ENCODE assay signal across 19 cellular contexts in the genomic region with DNA sequence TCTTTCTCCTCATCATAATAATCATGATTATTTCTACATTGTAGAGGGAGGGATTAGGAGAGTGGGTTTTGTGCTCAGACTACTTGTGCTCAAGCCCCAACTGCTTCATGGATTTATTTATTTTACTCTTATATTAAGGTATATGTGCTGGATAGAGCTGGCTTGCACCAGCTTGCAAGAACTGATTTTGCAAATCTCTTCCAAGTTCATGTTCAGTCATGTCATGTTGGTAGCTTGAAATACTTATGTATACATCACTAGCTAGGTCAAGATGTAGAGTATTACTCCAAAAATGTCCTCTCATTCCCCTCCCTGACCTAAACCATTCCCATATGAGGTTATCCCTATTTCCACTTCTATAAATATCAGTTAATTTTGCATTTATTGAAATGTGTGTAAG.
DNase-seq lines count a peak whose midpoint lies in the region; ATAC-seq, FAIRE-seq and TF ChIP-seq lines count a peak whose summit lies in the region.
"Had no signal": no experiment of that assay in that cellular context is flagged by ENCODE, and none has a peak within 500 bp of the region (broad histone marks: within the 10 kb centered on the region; RNA-seq: fewer than 3 reads in every experiment).

No MANE protein-coding gene starts in this region.

- TF ChIP-seq CTCF in RWPE2 (IDR thresholded peaks at IDR 0.05; ENCODE audit: poor library complexity, severe bottlenecking) (no peak), mammary epithelial cell (conservative IDR thresholded peaks at IDR 0.05 in 1 of 2, IDR thresholded peaks at IDR 0.05 in 1 of 2; ENCODE audit: extremely low read depth in 1 of 2, insufficient read depth in 1 of 2, low read depth in 1 of 2, low read length in 2 of 2) (no peak), keratinocyte (optimal IDR thresholded peaks at IDR 0.05 in 1 of 3, IDR thresholded peaks at IDR 0.05 in 1 of 3, conservative IDR thresholded peaks at IDR 0.05 in 1 of 3; ENCODE audit: extremely low read depth in 1 of 3, insufficient read depth in 2 of 3, low read length in 3 of 3) (no peak), A673 (conservative IDR thresholded peaks at IDR 0.05; ENCODE audit: low read depth, low read length) (no peak)
- TF ChIP-seq CTCF in CD4-positive, alpha-beta T cell (IDR thresholded peaks at IDR 0.05): no peak

- CTCF ChIA-PET in mammary epithelial cell (lab: Charles Lee; ENCODE audit: low non-redundant PET) (no interaction called here), A673 (lab: Charles Lee) (no interaction called here)
- CTCF ChIA-PET in CD4-positive, alpha-beta T cell (lab: Charles Lee): no interaction called here

- POLR2A ChIA-PET in A673 (lab: Charles Lee; ENCODE audit: low non-redundant PET): no interaction called here
- POLR2A ChIA-PET in CD4-positive, alpha-beta T cell (lab: Charles Lee): no interaction called here

- in situ Hi-C loops in mammary epithelial cell (cut with MboI; ENCODE audit: low sequenced_read_pairs in 2 of 2): no loop called here

- dilution Hi-C loops in mammary epithelial cell (cut with HindIII; ENCODE audit: low sequenced_read_pairs): no loop called here
- dilution Hi-C loops in keratinocyte (cut with MboI; ENCODE audit: extremely low pct_ligation_motif_present, low sequenced_read_pairs): no loop called here

- H3K4me3 ChIP-seq in RWPE2 (ENCODE audit: severe bottlenecking) (no peak overlapping the region), mammary epithelial cell (replicated peaks in 1 of 3; ENCODE audit: insufficient read depth in 1 of 3, low read depth in 2 of 3, low read length in 3 of 3) (no peak overlapping the region), keratinocyte (ENCODE audit: control insufficient read depth in 2 of 3, extremely low read depth in 1 of 3, insufficient read depth in 2 of 3, low read depth in 1 of 3, low read length in 3 of 3) (peak overlapping the region in 1 of 3 experiments; percentile 9), A673 (ENCODE audit: low read depth, low read length, poor library complexity, severe bottlenecking) (no peak overlapping the region)
- H3K4me3 ChIP-seq: A549, GM23248 had no signal

- DNase-seq in RWPE2 (ENCODE audit: low spot score) (no peak), mammary epithelial cell (peak; percentile 60), epithelial cell of prostate (ENCODE audit: low read depth, low spot score) (peak; percentile 29), keratinocyte (ENCODE audit: low read depth, low spot score) (peak; percentile 9), A673 (ENCODE audit: low spot score) (no peak), HuH-7 (ENCODE audit: low spot score) (no peak)
- no peak for DNase-seq in CD4-positive, alpha-beta T cell
- DNase-seq: 8988T; C1 segment of cervical spinal cord; Caco-2; CD8-positive, alpha-beta T cell; DMS153; DND-41; GM23248; H7; HCEC 1CT had no signal

- ATAC-seq in RWPE2 (ENCODE audit: low read depth): peak; percentile 55; the same call in 2 of the 3 replicates
- no peak for ATAC-seq in CD4-positive, alpha-beta T cell (ENCODE audit: poor library complexity)
- ATAC-seq: A549; CD8-positive, alpha-beta T cell had no signal

- H3K4me2 ChIP-seq in mammary epithelial cell (ENCODE audit: insufficient read depth, low read depth, low read length) (peak overlapping the region; percentile 45), keratinocyte (ENCODE audit: control insufficient read depth, extremely low read depth, insufficient read depth, low read depth, low read length) (peak overlapping the region; percentile 41)
- H3K4me2 ChIP-seq: A549 had no signal

- no peak overlapping the region for H2AFZ ChIP-seq in mammary epithelial cell (ENCODE audit: low read depth, low read length)
- no peak overlapping the region for H2AFZ ChIP-seq in keratinocyte (ENCODE audit: control insufficient read depth, low read length)
- H2AFZ ChIP-seq: GM23248 had no signal

- no peaks in the 10 kb centered on the region for H3K4me1 ChIP-seq in RWPE2 (ENCODE audit: insufficient read depth, poor library complexity, severe bottlenecking)
- H3K4me1 ChIP-seq in mammary epithelial cell (ENCODE audit: insufficient read depth, low read length): peaks cover 13% of the 10 kb centered on the region
- H3K4me1 ChIP-seq in keratinocyte (ENCODE audit: control insufficient read depth, extremely low read depth, insufficient read depth, low read length): peaks cover 10% of the 10 kb centered on the region
- H3K4me1 ChIP-seq in A673 (ENCODE audit: insufficient read depth, low read length, poor library complexity, severe bottlenecking): peaks cover 6% of the 10 kb centered on the region
- H3K4me1 ChIP-seq: A549, Caco-2 had no signal

- H3K27me3 Mint-ChIP-seq in CD4-positive, alpha-beta T cell: no peaks in the 10 kb centered on the region

- H4K20me1 ChIP-seq in mammary epithelial cell (ENCODE audit: insufficient read depth, low read length) (no peaks in the 10 kb centered on the region), keratinocyte (ENCODE audit: control insufficient read depth, extremely low read depth, insufficient read depth, low read length) (no peaks in the 10 kb centered on the region)

- H3K9ac ChIP-seq in mammary epithelial cell (ENCODE audit: insufficient read depth, low read length) (no peak overlapping the region), keratinocyte (ENCODE audit: control insufficient read depth, extremely low read depth, insufficient read depth, low read length) (no peak overlapping the region)
- H3K9ac ChIP-seq: GM23248 had no signal

- peak; percentile 26 for FAIRE-seq in keratinocyte (lab: Jason Lieb, UNC)
- FAIRE-seq: A549, G401.6, H1 had no signal

- H3K36me3 ChIP-seq in RWPE2 (ENCODE audit: low read depth) (no peaks in the 10 kb centered on the region), mammary epithelial cell (ENCODE audit: insufficient read depth, low read length) (no peaks in the 10 kb centered on the region), keratinocyte (ENCODE audit: control insufficient read depth in 2 of 2, extremely low read depth in 1 of 2, insufficient read depth in 2 of 2, low read length in 2 of 2) (no peaks in the 10 kb centered on the region), A673 (ENCODE audit: insufficient read depth, low read length, poor library complexity, severe bottlenecking) (no peaks in the 10 kb centered on the region)

- no peaks in the 10 kb centered on the region for H3K79me2 ChIP-seq in mammary epithelial cell (ENCODE audit: insufficient read depth, low read length)
- H3K79me2 ChIP-seq in keratinocyte (ENCODE audit: control insufficient read depth, insufficient read depth, low read length): no peaks in the 10 kb centered on the region

- H3K4me1 Mint-ChIP-seq in CD4-positive, alpha-beta T cell (ENCODE audit: low read depth): no peaks in the 10 kb centered on the region

- H3K36me3 Mint-ChIP-seq in CD4-positive, alpha-beta T cell (ENCODE audit: low read depth): no peaks in the 10 kb centered on the region
- H3K36me3 Mint-ChIP-seq: CD8-positive, alpha-beta T cell had no signal

- intact Hi-C loops in mammary epithelial cell (cut with micrococcal nuclease) (loop anchor here (5.0 kb wide), 1 partner anchor 295 kb away; a partner anchor contains a TSS), A673 (cut with micrococcal nuclease; ENCODE audit: unreplicated experiment) (no loop called here)
- intact Hi-C loops in CD4-positive, alpha-beta T cell (cut with DNase I, micrococcal nuclease): no loop called here

- no peaks in the 10 kb centered on the region for H3K9me1 ChIP-seq in keratinocyte (ENCODE audit: control insufficient read depth, extremely low read depth, insufficient read depth, low read length)

- no TSS peak for BruUV-seq in mammary epithelial cell (replicated peaks; lab: Mats Ljungman, UMichigan)
- BruUV-seq in A673 (replicated peaks; lab: Mats Ljungman, UMichigan): no TSS peak

- no peak overlapping the region for H3K27ac ChIP-seq in RWPE2 (ENCODE audit: poor library complexity, severe bottlenecking)
- no peak overlapping the region for H3K27ac ChIP-seq in mammary epithelial cell (ENCODE audit: insufficient read depth, low read depth, low read length)
- no peak overlapping the region for H3K27ac ChIP-seq in epithelial cell of prostate
- H3K27ac ChIP-seq in keratinocyte (ENCODE audit: control insufficient read depth, insufficient read depth, low read length): no peak overlapping the region
- H3K27ac ChIP-seq in A673 (ENCODE audit: low read depth, low read length, poor library complexity, severe bottlenecking): no peak overlapping the region
- no peak overlapping the region for H3K27ac ChIP-seq in CD4-positive, alpha-beta T cell (ENCODE audit: low read depth, low read length)
- H3K27ac ChIP-seq: A549, GM23248 had no signal

- H3K9me3 ChIP-seq in RWPE2 (ENCODE audit: severe bottlenecking) (no peaks in the 10 kb centered on the region), mammary epithelial cell (replicated peaks; ENCODE audit: insufficient read depth, low read length) (no peaks in the 10 kb centered on the region), keratinocyte (ENCODE audit: control insufficient read depth, low read depth, low read length) (no peaks in the 10 kb centered on the region), A673 (ENCODE audit: low read depth, low read length, poor library complexity, severe bottlenecking) (no peaks in the 10 kb centered on the region)
- H3K9me3 ChIP-seq in CD4-positive, alpha-beta T cell (ENCODE audit: control insufficient read depth, low read length): no peaks in the 10 kb centered on the region
- H3K9me3 ChIP-seq: A549, Caco-2 had no signal

- H3K27ac Mint-ChIP-seq in CD4-positive, alpha-beta T cell: no peak overlapping the region
- H3K27ac Mint-ChIP-seq: CD8-positive, alpha-beta T cell had no signal

- no peaks in the 10 kb centered on the region for H3K9me3 Mint-ChIP-seq in CD4-positive, alpha-beta T cell
- H3K9me3 Mint-ChIP-seq: CD8-positive, alpha-beta T cell had no signal

- no peak overlapping the region for H3K4me3 Mint-ChIP-seq in CD4-positive, alpha-beta T cell
- H3K4me3 Mint-ChIP-seq: CD8-positive, alpha-beta T cell had no signal

- H3K27me3 ChIP-seq in RWPE2 (ENCODE audit: insufficient read depth, poor library complexity, severe bottlenecking) (no peaks in the 10 kb centered on the region), mammary epithelial cell (ENCODE audit: insufficient read depth, low read length) (no peaks in the 10 kb centered on the region), keratinocyte (ENCODE audit: control insufficient read depth, extremely low read depth, insufficient read depth, low read length) (no peaks in the 10 kb centered on the region), A673 (replicated peaks; ENCODE audit: insufficient read depth, low read depth, low read length, poor library complexity) (no peaks in the 10 kb centered on the region)
- no peaks in the 10 kb centered on the region for H3K27me3 ChIP-seq in CD4-positive, alpha-beta T cell (ENCODE audit: control insufficient read depth, insufficient read depth, low read length)

Comparison
In these comparisons a context has a peak if more than half of its experiments do, and no peak if none do; other contexts are left out.
1. DNase-seq: peak in mammary epithelial cell (single experiment), epithelial cell of prostate (single experiment) and keratinocyte (single experiment); none in RWPE2 (single experiment), A673 (single experiment), HuH-7 (single experiment) and CD4-positive, alpha-beta T cell (0 of 10).